In the genomic region with DNA sequence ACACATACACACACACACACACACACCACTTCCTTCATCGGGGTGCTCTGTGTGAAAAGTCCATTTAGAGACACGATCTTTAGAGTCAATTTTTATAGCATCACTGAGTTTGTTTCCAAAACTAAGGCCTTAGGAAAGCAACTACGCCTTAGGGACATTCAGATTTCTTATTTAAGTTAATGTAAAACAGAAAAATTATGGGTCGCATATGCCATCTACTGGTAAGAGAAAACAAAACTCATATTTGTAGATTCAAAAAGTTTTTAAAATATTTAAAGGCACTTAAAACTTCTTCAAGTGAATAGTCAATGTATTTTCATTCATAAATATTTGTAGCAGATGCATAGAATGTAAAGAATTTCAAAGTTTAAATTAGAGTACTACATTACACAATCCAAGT, we compare ENCODE assay signal across 9 cellular contexts.
DNase-seq lines count a peak whose midpoint lies in the region; ATAC-seq, FAIRE-seq and TF ChIP-seq lines count a peak whose summit lies in the region.
"Had no signal": no experiment of that assay in that cellular context is flagged by ENCODE, and none has a peak within 500 bp of the region (broad histone marks: within the 10 kb centered on the region; RNA-seq: fewer than 3 reads in every experiment).

No MANE protein-coding gene starts in this region.

- CTCF ChIA-PET in K562 (lab: Yijun Ruan, JAX; ENCODE audit: low intra/inter-chr PET ratio): no interaction called here

- TF ChIP-seq CTCF in K562 (IDR thresholded peaks at IDR 0.05 in 2 of 3, conservative IDR thresholded peaks at IDR 0.05 in 1 of 3; ENCODE audit: insufficient read depth in 2 of 3, low read depth in 1 of 3, low read length in 3 of 3): peak in 1 of 3 experiments; percentile 41; a peak in 2 of 6 replicates
- TF ChIP-seq CTCF in mesothelial cell of epicardium (IDR thresholded peaks at IDR 0.05; ENCODE audit: unreplicated experiment): peak; percentile 23

- TF ChIP-seq RAD21 in K562 (CRISPR knock-in tag; conservative IDR thresholded peaks at IDR 0.05 in 1 of 2, IDR thresholded peaks at IDR 0.05 in 1 of 2): peak; percentile 18 to 31; a peak in 2 of 4 replicates

- in situ Hi-C loops in Caki2 (cut with HindIII; ENCODE audit: low pct_unique_long_range_greater_than_20kb, low sequenced_read_pairs) (no loop called here), K562 (cut with MboI) (no loop called here)

- no peak overlapping the region for H2AFZ ChIP-seq in K562 (ENCODE audit: low read depth, low read length)

- no peaks in the 10 kb centered on the region for H3K79me2 ChIP-seq in K562 (ENCODE audit: control insufficient read depth, insufficient read depth, low read length)

- no peak overlapping the region for H3K4me2 ChIP-seq in K562 (ENCODE audit: insufficient read depth, low read length)

- TF ChIP-seq EP300 in K562 (IDR thresholded peaks at IDR 0.05; ENCODE audit: low read length): no peak

- no peak overlapping the region for H3K27ac ChIP-seq in K562 (ENCODE audit: extremely low read depth, low read depth, low read length)

- POLR2A ChIA-PET in K562 (lab: Yijun Ruan, JAX): no interaction called here

- no peak overlapping the region for H3K4me3 Mint-ChIP-seq in mesothelial cell of epicardium

- H3K4me1 ChIP-seq in K562 (replicated peaks in 1 of 2; ENCODE audit: control insufficient read depth in 2 of 2, insufficient read depth in 2 of 2, low read length in 2 of 2): peaks cover 0 to 11% of the 10 kb centered on the region in 2 experiments; a peak in 2 of 5 replicates

- no peak for TF ChIP-seq POLR2A in K562 (conservative IDR thresholded peaks at IDR 0.05)

- 88% methylated on average over 4 of the region's 4 CpGs for WGBS in K562 (ENCODE audit: insufficient coverage, low coverage, missing lambda C conversion rate)

- no peaks in the 10 kb centered on the region for H3K9me3 Mint-ChIP-seq in mesothelial cell of epicardium

- H3K9me1 ChIP-seq in K562 (ENCODE audit: control insufficient read depth, insufficient read depth, low read length): no peaks in the 10 kb centered on the region

- no peaks in the 10 kb centered on the region for H4K20me1 ChIP-seq in K562 (replicated peaks; ENCODE audit: control insufficient read depth, insufficient read depth, low read length)

- H3K36me3 ChIP-seq in K562 (ENCODE audit: control insufficient read depth, insufficient read depth, low read length): peaks cover 32% of the 10 kb centered on the region

- H3K9me3 ChIP-seq in K562 (replicated peaks; ENCODE audit: control insufficient read depth, insufficient read depth, low read depth, low read length): no peaks in the 10 kb centered on the region

- H3K36me3 Mint-ChIP-seq in mesothelial cell of epicardium: peaks cover 11% of the 10 kb centered on the region

- BruUV-seq in K562 (replicated peaks; lab: Mats Ljungman, UMichigan): no TSS peak

- H3K27me3 Mint-ChIP-seq in mesothelial cell of epicardium (ENCODE audit: low read depth): no peaks in the 10 kb centered on the region

- no peak overlapping the region for H3K9ac ChIP-seq in K562 (ENCODE audit: insufficient read depth in 1 of 2, low read depth in 2 of 2, low read length in 2 of 2)

- H3K27me3 ChIP-seq in K562 (ENCODE audit: control insufficient read depth in 2 of 2, insufficient read depth in 2 of 2, low read length in 2 of 2): no peaks in the 10 kb centered on the region

- H3K4me1 Mint-ChIP-seq in mesothelial cell of epicardium: peaks cover 9% of the 10 kb centered on the region

- H3K27ac Mint-ChIP-seq in mesothelial cell of epicardium: no peak overlapping the region

- no peak overlapping the region for H3K4me3 ChIP-seq in K562

- FAIRE-seq in K562 (lab: Jason Lieb, UNC): no peak

- ATAC-seq in K562: no peak

- peak; percentile 41 for DNase-seq in Caki2 (ENCODE audit: low read depth)
- DNase-seq in M059J (ENCODE audit: low read depth): peak; percentile 27
- no peak for DNase-seq in K562 (ENCODE audit: extremely low read depth in 1 of 4, low spot score in 3 of 4)
- no peak for DNase-seq in mesothelial cell of epicardium (ENCODE audit: low spot score in 2 of 2, unreplicated experiment in 2 of 2)
- DNase-seq in T-helper 2 cell: no peak
- DNase-seq in activated gamma-delta T cell (lab: John Stamatoyannopoulos, UW): no peak
- no peak for DNase-seq in NCI-H82 treated with DMSO at 0.1 percent for 48 hours (lab: John Stamatoyannopoulos, UW; ENCODE audit: unreplicated experiment)
- DNase-seq in SK-N-DZ (ENCODE audit: low spot score): no peak
- DNase-seq: MM.1S had no signal

- intact Hi-C loops in K562 (cut with micrococcal nuclease): loop anchor here (10.0 kb wide), 1 partner anchor 126 kb away; no protein-coding TSS in a partner anchor

TF ChIP-seq in K562, 482 proteins besides CTCF, POLR2A, EP300 and RAD21:
- TF ChIP-seq RFX7 (CRISPR knock-in tag; IDR thresholded peaks at IDR 0.05) (no peak), HMGN3 (IDR thresholded peaks at IDR 0.05; ENCODE audit: borderline replicate concordance, extremely low read depth, insufficient read length, low read depth, low read length) (no peak), RREB1 (CRISPR knock-in tag; IDR thresholded peaks at IDR 0.05) (no peak)
- TF ChIP-seq, protein P1, sequence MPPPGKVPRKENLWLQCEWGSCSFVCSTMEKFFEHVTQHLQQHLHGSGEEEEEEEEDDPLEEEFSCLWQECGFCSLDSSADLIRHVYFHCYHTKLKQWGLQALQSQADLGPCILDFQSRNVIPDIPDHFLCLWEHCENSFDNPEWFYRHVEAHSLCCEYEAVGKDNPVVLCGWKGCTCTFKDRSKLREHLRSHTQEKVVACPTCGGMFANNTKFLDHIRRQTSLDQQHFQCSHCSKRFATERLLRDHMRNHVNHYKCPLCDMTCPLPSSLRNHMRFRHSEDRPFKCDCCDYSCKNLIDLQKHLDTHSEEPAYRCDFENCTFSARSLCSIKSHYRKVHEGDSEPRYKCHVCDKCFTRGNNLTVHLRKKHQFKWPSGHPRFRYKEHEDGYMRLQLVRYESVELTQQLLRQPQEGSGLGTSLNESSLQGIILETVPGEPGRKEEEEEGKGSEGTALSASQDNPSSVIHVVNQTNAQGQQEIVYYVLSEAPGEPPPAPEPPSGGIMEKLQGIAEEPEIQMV (tag; conservative IDR thresholded peaks at IDR 0.05; ENCODE audit: low read depth): no peak
- TF ChIP-seq, protein P2, sequence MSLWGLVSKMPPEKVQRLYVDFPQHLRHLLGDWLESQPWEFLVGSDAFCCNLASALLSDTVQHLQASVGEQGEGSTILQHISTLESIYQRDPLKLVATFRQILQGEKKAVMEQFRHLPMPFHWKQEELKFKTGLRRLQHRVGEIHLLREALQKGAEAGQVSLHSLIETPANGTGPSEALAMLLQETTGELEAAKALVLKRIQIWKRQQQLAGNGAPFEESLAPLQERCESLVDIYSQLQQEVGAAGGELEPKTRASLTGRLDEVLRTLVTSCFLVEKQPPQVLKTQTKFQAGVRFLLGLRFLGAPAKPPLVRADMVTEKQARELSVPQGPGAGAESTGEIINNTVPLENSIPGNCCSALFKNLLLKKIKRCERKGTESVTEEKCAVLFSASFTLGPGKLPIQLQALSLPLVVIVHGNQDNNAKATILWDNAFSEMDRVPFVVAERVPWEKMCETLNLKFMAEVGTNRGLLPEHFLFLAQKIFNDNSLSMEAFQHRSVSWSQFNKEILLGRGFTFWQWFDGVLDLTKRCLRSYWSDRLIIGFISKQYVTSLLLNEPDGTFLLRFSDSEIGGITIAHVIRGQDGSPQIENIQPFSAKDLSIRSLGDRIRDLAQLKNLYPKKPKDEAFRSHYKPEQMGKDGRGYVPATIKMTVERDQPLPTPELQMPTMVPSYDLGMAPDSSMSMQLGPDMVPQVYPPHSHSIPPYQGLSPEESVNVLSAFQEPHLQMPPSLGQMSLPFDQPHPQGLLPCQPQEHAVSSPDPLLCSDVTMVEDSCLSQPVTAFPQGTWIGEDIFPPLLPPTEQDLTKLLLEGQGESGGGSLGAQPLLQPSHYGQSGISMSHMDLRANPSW (CRISPR knock-in tag; IDR thresholded peaks at IDR 0.05): no peak
TF ChIP-seq in K562: peak in this region for 0.

Comparison
In these comparisons a context has a peak if more than half of its experiments do, and no peak if none do; other contexts are left out.
1. DNase-seq: peak in Caki2 (single experiment) and M059J (single experiment); none in K562 (0 of 4), mesothelial cell of epicardium (0 of 2), T-helper 2 cell (0 of 5), activated gamma-delta T cell (single experiment), NCI-H82 treated with DMSO at 0.1 percent for 48 hours (single experiment) and SK-N-DZ (single experiment).